ENCODE assay signal across 14 cellular contexts in the genomic region with DNA sequence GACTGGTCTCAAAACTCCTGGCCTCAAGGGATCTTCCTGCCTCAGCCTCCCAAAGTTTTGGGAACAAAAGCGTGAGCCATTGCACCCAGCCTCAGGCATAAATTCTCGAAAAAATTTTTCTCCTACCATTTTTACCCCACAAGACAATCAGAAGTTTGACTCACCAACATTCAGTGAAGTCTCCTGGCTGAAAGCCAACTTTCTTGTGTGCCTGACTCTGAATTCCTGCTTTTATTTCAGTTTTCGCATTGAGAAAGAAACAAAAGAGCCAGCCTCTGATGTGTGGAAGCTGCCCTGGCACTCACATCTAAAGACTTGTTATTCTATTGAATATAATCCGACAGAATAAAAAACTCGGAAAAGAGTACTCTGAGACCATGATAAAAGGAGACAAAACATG.
DNase-seq lines count a peak whose midpoint lies in the region; ATAC-seq and TF ChIP-seq lines count a peak whose summit lies in the region.
"Had no signal": no experiment of that assay in that cellular context is flagged by ENCODE, and none has a peak within 500 bp of the region (broad histone marks: within the 10 kb centered on the region; RNA-seq: fewer than 3 reads in every experiment).

No MANE protein-coding gene starts in this region.

- no peak for TF ChIP-seq CTCF in brain microvascular endothelial cell (IDR thresholded peaks at IDR 0.05; ENCODE audit: low read depth, low read length, missing control alignments)
- TF ChIP-seq CTCF in hepatocyte (IDR thresholded peaks at IDR 0.05; ENCODE audit: poor library complexity), result no peak

- H3K27ac ChIP-seq in brain microvascular endothelial cell, result no peak overlapping the region
- no peak overlapping the region for H3K27ac ChIP-seq in hepatocyte
- H3K27ac ChIP-seq in temporal lobe (ENCODE audit: low read depth, low read length), result peak overlapping the region; percentile 17

- no peak for ATAC-seq in GM19351 (IDR thresholded peaks at IDR 0.05; ENCODE audit: unreplicated experiment)
- ATAC-seq in activated CD4-positive, CD25-positive, alpha-beta regulatory T cell treated with anti-CD3 and anti-CD28 coated beads, Interleukin-2, amount 50 U/mL, for 24 hours, result no peak

- H3K27me3 ChIP-seq in brain microvascular endothelial cell (replicated peaks) (no peaks in the 10 kb centered on the region), hepatocyte (no peaks in the 10 kb centered on the region)

- no peaks in the 10 kb centered on the region for H3K36me3 ChIP-seq in brain microvascular endothelial cell (replicated peaks)
- H3K36me3 ChIP-seq in hepatocyte (replicated peaks; ENCODE audit: insufficient read depth, low read depth), result no peaks in the 10 kb centered on the region

- H3K9me3 ChIP-seq in hepatocyte (ENCODE audit: low read depth), result no peaks in the 10 kb centered on the region

- H2AFZ ChIP-seq in hepatocyte, result no peak overlapping the region

- in situ Hi-C loops in brain microvascular endothelial cell (cut with HindIII; ENCODE audit: low pct_ligation_motif_present, low sequenced_read_pairs), result no loop called here

- DNase-seq in NCI-H748 (lab: John Stamatoyannopoulos, UW; ENCODE audit: unreplicated experiment), result peak; percentile 16
- no peak for DNase-seq in NCI-H748 treated with DMSO at 0.1 percent for 48 hours (lab: John Stamatoyannopoulos, UW)
- peak; percentile 66 for DNase-seq in brain microvascular endothelial cell
- DNase-seq in hepatocyte (ENCODE audit: low spot score), result peak; percentile 44
- DNase-seq in NCI-H2029 treated with DMSO at 0.1 percent for 48 hours (lab: John Stamatoyannopoulos, UW), result no peak
- DNase-seq: activated CD4-positive, alpha-beta T cell treated with anti-CD3 and anti-CD28 coated beads for 4 hours; activated effector memory CD4-positive, alpha-beta T cell treated with anti-CD3 and anti-CD28 coated beads, Interleukin-2, amount 50 U/mL, for 16 hours; KG1; naive B cell; NCI-H446 treated with DMSO at 0.1 percent for 48 hours; stimulated activated CD4-positive, alpha-beta T cell treated with anti-CD3 and anti-CD28 coated beads, Interleukin-15, amount 100 ng/mL, for 24 hours had no signal

- H4K20me1 ChIP-seq in hepatocyte (ENCODE audit: insufficient read depth, poor library complexity, severe bottlenecking), result no peaks in the 10 kb centered on the region

- H3K79me2 ChIP-seq in hepatocyte, result no peaks in the 10 kb centered on the region

- H3K9me2 ChIP-seq in hepatocyte (replicated peaks; ENCODE audit: insufficient read depth), result no peaks in the 10 kb centered on the region

- 89% methylated on average over 5 of the region's 5 CpGs for WGBS in hepatocyte (ENCODE audit: low lambda C conversion rate, missing lambda C conversion rate)

- H3K4me2 ChIP-seq in hepatocyte, result no peak overlapping the region

- no peak overlapping the region for H3K4me3 ChIP-seq in brain microvascular endothelial cell (ENCODE audit: low read depth, low read length)
- H3K4me3 ChIP-seq in hepatocyte, result no peak overlapping the region

- no peaks in the 10 kb centered on the region for H3K4me1 ChIP-seq in hepatocyte (ENCODE audit: insufficient read depth)

Comparison
In these comparisons a context has a peak if more than half of its experiments do, and no peak if none do; other contexts are left out.
1. DNase-seq: peak in NCI-H748 (single experiment), brain microvascular endothelial cell (single experiment) and hepatocyte (single experiment); none in NCI-H748 treated with DMSO at 0.1 percent for 48 hours (single experiment) and NCI-H2029 treated with DMSO at 0.1 percent for 48 hours (single experiment).